In the genomic region with DNA sequence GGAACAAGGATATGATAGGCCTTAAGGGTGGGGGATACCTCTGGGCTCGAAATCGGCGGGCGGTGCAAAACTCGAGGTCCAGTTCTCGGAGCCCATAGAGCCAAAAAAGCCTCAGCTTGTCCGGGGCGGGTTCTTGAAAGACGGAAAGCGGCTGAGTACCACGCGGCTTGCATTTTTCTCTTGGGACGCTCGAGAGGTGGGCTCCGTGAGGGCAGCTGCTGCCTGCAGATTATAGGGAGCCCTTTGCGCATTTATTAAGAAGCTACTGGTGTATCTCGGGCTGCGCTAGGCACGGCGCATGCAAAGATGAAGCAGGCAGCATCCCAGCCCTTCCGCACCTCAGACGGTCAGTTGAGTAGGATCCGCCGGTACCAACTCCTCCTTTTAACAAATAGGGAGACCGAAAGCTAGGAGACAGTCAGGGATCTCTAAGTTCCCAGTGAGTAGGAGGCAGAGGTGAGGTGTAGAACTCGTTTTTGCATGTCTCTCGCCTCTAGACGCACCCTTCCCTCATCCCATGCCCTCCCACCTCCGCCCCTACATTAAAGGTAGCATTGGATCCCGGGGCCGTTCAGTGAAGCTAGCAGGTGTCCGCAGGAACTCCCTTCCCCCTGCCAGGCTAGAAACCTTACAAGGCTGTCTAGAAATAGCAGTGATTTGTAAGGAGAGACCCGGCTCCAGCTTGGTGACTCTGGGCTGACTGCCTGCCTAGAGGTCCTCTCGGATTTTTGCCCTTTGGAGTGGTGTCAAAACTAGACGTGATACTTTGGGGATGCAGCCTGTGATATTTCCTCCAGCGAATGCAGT, we compare ENCODE assay signal across 8 cellular contexts. TPM values are rescaled to one million over a fixed set of nuclear protein-coding genes. Genes with fewer than 3 reads are reported as not detected.
A peak's percentile ranks its signal among the peaks of the same experiment; 100 is the strongest.
DNase-seq lines count a peak whose midpoint lies in the region; ATAC-seq and TF ChIP-seq lines count a peak whose summit lies in the region.

No MANE protein-coding gene starts in this region.

- H3K9me3 Mint-ChIP-seq in WTC11: no peaks in the 10 kb centered on the region

- TF ChIP-seq POLR2A in suprapubic skin (IDR thresholded peaks at IDR 0.05): no peak

- peaks cover 44% of the 10 kb centered on the region for H3K4me1 ChIP-seq in suprapubic skin

- peaks cover 9% of the 10 kb centered on the region for H3K27me3 Mint-ChIP-seq in WTC11 (ENCODE audit: low read depth)

- ATAC-seq in WTC11: no peak
- no peak for ATAC-seq in HG03378 (IDR thresholded peaks at IDR 0.05; ENCODE audit: unreplicated experiment)

- POLR2A ChIA-PET in WTC11 (lab: Charles Lee): interaction anchor here (1.0 to 2.2 kb wide), 7 partner anchors 12 to 256 kb away, joined by 3 to 14 read pairs (median 4); partner anchors contain the start of genes LDHC and TSG101

- H3K27ac ChIP-seq in suprapubic skin: peak overlapping the region; percentile 99

- under 1% methylated on average over 26 of the region's 36 CpGs for WGBS in suprapubic skin

- CTCF ChIA-PET in WTC11 (lab: Charles Lee): interaction anchor here (1.0 to 2.9 kb wide), 10 partner anchors 15 to 404 kb away, joined by 3 to 22 read pairs (median 4); no protein-coding TSS in a partner anchor

- peak overlapping the region; percentile 96 for H3K27ac Mint-ChIP-seq in WTC11

- peak overlapping the region; percentile 98 for H3K4me3 Mint-ChIP-seq in WTC11

- peaks cover 34% of the 10 kb centered on the region for H3K36me3 ChIP-seq in suprapubic skin

- no peak for TF ChIP-seq EP300 in suprapubic skin (IDR thresholded peaks at IDR 0.05)

- H3K27me3 ChIP-seq in suprapubic skin: no peaks in the 10 kb centered on the region

- no peaks in the 10 kb centered on the region for H3K9me3 ChIP-seq in suprapubic skin

- TF ChIP-seq CTCF in WTC11 (IDR thresholded peaks at IDR 0.05) (no peak), suprapubic skin (IDR thresholded peaks at IDR 0.05) (no peak)

- H3K4me3 ChIP-seq in suprapubic skin: peak overlapping the region; percentile 70

- peaks cover 42% of the 10 kb centered on the region for H3K36me3 Mint-ChIP-seq in WTC11

- DNase-seq in activated CD4-positive, alpha-beta T cell treated with anti-CD3 and anti-CD28 coated beads for 4 hours: peak; percentile 22 to 31
- no peak for DNase-seq in activated CD4-positive, alpha-beta T cell treated with anti-CD3 and anti-CD28 coated beads for 1 hour
- no peak for DNase-seq in WTC11 (ENCODE audit: low spot score)
- peak; percentile 26 for DNase-seq in effector CD8-positive, alpha-beta T cell (lab: John Stamatoyannopoulos, UW)
- peak; percentile 67 for DNase-seq in mesenteric fat pad (ENCODE audit: low spot score)
- peak in 1 of 2 donors; percentile 63 for DNase-seq in suprapubic skin (ENCODE audit: low spot score in 2 of 2)
- no peak for DNase-seq in NCI-H1930 (lab: John Stamatoyannopoulos, UW)

- H3K4me1 Mint-ChIP-seq in WTC11: peaks cover 25% of the 10 kb centered on the region

TF ChIP-seq in WTC11, 78 proteins besides CTCF, POLR2A, EP300 and RAD21:
- TF ChIP-seq, protein P1, sequence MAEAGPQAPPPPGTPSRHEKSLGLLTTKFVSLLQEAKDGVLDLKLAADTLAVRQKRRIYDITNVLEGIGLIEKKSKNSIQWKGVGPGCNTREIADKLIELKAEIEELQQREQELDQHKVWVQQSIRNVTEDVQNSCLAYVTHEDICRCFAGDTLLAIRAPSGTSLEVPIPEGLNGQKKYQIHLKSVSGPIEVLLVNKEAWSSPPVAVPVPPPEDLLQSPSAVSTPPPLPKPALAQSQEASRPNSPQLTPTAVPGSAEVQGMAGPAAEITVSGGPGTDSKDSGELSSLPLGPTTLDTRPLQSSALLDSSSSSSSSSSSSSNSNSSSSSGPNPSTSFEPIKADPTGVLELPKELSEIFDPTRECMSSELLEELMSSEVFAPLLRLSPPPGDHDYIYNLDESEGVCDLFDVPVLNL (CRISPR knock-in tag; IDR thresholded peaks at IDR 0.05; ENCODE audit: borderline replicate concordance, low read depth): 0 out of 2 replicates have a peak, but pooled peaks have one; percentile 16
- TF ChIP-seq NR1H2 (CRISPR knock-in tag; IDR thresholded peaks at IDR 0.05): no peak

RNA-seq across cellular contexts. Expression of gene LDHA, which starts 0.8 kb away (rescaled TPM):
- total RNA-seq in WTC11 (2021) (644 to 1,009 TPM (median 1,007 TPM) in 3 replicates), mesenteric fat pad (957 TPM), suprapubic skin (100 to 1,000 TPM; 438 to 724 (median 616) TPM)

RNA-seq across cellular contexts. Expression of gene LDHC, which starts 17.0 kb away (rescaled TPM):
- 0.27 TPM in 1 of 3 replicates, not detected in the others for total RNA-seq in WTC11 (2021)
- not detected for total RNA-seq in mesenteric fat pad
- total RNA-seq in suprapubic skin: not detected

Comparison
In these comparisons a context has a peak if more than half of its experiments do, and no peak if none do; other contexts are left out.
1. DNase-seq: peak in activated CD4-positive, alpha-beta T cell treated with anti-CD3 and anti-CD28 coated beads for 4 hours (2 of 2), effector CD8-positive, alpha-beta T cell (single experiment) and mesenteric fat pad (single experiment); none in activated CD4-positive, alpha-beta T cell treated with anti-CD3 and anti-CD28 coated beads for 1 hour (single experiment), WTC11 (single experiment) and NCI-H1930 (0 of 2).